In genomic region chr2:178796079-178796677, GRCh38 we compare ENCODE assay signal across 8 cellular contexts. TPM values are rescaled to one million over a fixed set of nuclear protein-coding genes. Genes with fewer than 3 reads are reported as not detected.
DNase-seq lines count a peak whose midpoint lies in the region; ATAC-seq and TF ChIP-seq lines count a peak whose summit lies in the region.

No MANE protein-coding gene starts in this region.

- H3K18ac ChIP-seq in neuronal stem cell (ENCODE audit: low read length): no peak overlapping the region

- no peak overlapping the region for H2BK12ac ChIP-seq in neuronal stem cell (ENCODE audit: low read length)

- H2BK120ac ChIP-seq in neuronal stem cell (ENCODE audit: low read depth, low read length): no peak overlapping the region

- no peak overlapping the region for H3K4ac ChIP-seq in neuronal stem cell (ENCODE audit: low read length)

- 70 to 84% (median 81%) methylated on average over 2 of the region's 2 CpGs for WGBS in heart left ventricle, 4 donors
- WGBS in neuronal stem cell (ENCODE audit: extremely low coverage in 2 of 2, insufficient read length in 2 of 2, insufficient replicate concordance in 1 of 2), 2 donors: no CpG with 5 or more reads among the region's 2 CpGs

- H4K91ac ChIP-seq in neuronal stem cell (ENCODE audit: low read depth, low read length, poor library complexity): no peak overlapping the region

- H2AK5ac ChIP-seq in neuronal stem cell (ENCODE audit: low read depth, low read length): no peak overlapping the region

- H3K79me1 ChIP-seq in neuronal stem cell (ENCODE audit: low read depth, low read length): no peaks in the 10 kb centered on the region

- intact Hi-C loops in heart left ventricle (cut with DNase I): loop anchor here in 8 of 10 donors (1.0 to 10.0 kb wide), 6 partner anchors 101 to 339 kb away; no protein-coding TSS in a partner anchor
- intact Hi-C loops in cardiac septum (cut with DNase I): loop anchor here (1.0 kb wide), 1 partner anchor 118 kb away; no protein-coding TSS in a partner anchor

- peaks cover 0 to 50% (median 2%) of the 10 kb centered on the region in 12 donors for H3K4me1 ChIP-seq in heart left ventricle
- peaks cover 0 to 4% of the 10 kb centered on the region in 2 donors for H3K4me1 ChIP-seq in neuronal stem cell (ENCODE audit: control insufficient read depth in 2 of 2, insufficient read depth in 1 of 2, low read depth in 1 of 2, low read length in 2 of 2)

- H3K27ac ChIP-seq in heart left ventricle (no peak overlapping the region), coronary artery (no peak overlapping the region), neuronal stem cell (replicated peaks; ENCODE audit: low read length) (no peak overlapping the region)

- H3K14ac ChIP-seq in neuronal stem cell (ENCODE audit: low read length): no peak overlapping the region

- H3K9me3 ChIP-seq in heart left ventricle: peaks cover 0 to 11% (median 0%) of the 10 kb centered on the region in 12 donors
- H3K9me3 ChIP-seq in neuronal stem cell (replicated peaks in 1 of 2; ENCODE audit: control insufficient read depth in 2 of 2, insufficient read depth in 1 of 2, low read depth in 1 of 2, low read length in 2 of 2): no peaks in the 10 kb centered on the region

- H3K4me3 ChIP-seq in heart left ventricle: peak overlapping the region in 1 of 12 donors; percentile 10
- no peak overlapping the region for H3K4me3 ChIP-seq in coronary artery
- H3K4me3 ChIP-seq in neuronal stem cell (ENCODE audit: low read length in 2 of 2): no peak overlapping the region

- ATAC-seq in heart left ventricle (no peak), GM18511 (IDR thresholded peaks at IDR 0.05; ENCODE audit: unreplicated experiment) (no peak)

- H3K27me3 ChIP-seq in heart left ventricle: no peaks in the 10 kb centered on the region
- no peaks in the 10 kb centered on the region for H3K27me3 ChIP-seq in neuronal stem cell (ENCODE audit: control insufficient read depth in 3 of 3, insufficient read depth in 3 of 3, low read depth in 1 of 3, low read length in 3 of 3)

- no peak overlapping the region for H2BK15ac ChIP-seq in neuronal stem cell (ENCODE audit: low read length)

- H3K23ac ChIP-seq in neuronal stem cell (ENCODE audit: low read depth, low read length, poor library complexity): no peak overlapping the region

- no peak overlapping the region for H2BK5ac ChIP-seq in neuronal stem cell (ENCODE audit: low read length)

- H4K8ac ChIP-seq in neuronal stem cell (ENCODE audit: low read depth, low read length): no peak overlapping the region

- H2AFZ ChIP-seq in neuronal stem cell (ENCODE audit: low read length): no peak overlapping the region

- H3K36me3 ChIP-seq in heart left ventricle (peaks cover 0 to 100% (median 65%) of the 10 kb centered on the region in 9 donors), neuronal stem cell (replicated peaks in 1 of 2; ENCODE audit: control insufficient read depth in 2 of 2, insufficient read depth in 2 of 2, low read length in 2 of 2) (peaks cover 0 to 3% of the 10 kb centered on the region in 2 donors)

- no peak overlapping the region for H3K9ac ChIP-seq in neuronal stem cell (ENCODE audit: low read depth, low read length, poor library complexity)

- TF ChIP-seq CTCF in heart left ventricle (IDR thresholded peaks at IDR 0.05): peak; percentile 47 to 80 (median 65)
- peak; percentile 77 for TF ChIP-seq CTCF in coronary artery (IDR thresholded peaks at IDR 0.05)

- H3K4me2 ChIP-seq in neuronal stem cell (ENCODE audit: insufficient read depth, low read length, poor library complexity, severe bottlenecking): no peak overlapping the region

- TF ChIP-seq POLR2A in heart left ventricle (IDR thresholded peaks at IDR 0.05): no peak

- DNase-seq in heart left ventricle (no peak), cardiac septum (ENCODE audit: low spot score) (no peak), NCI-H345 treated with DMSO at 0.1 percent for 48 hours (lab: John Stamatoyannopoulos, UW; ENCODE audit: unreplicated experiment) (peak; percentile 13), coronary artery (ENCODE audit: low spot score) (no peak), neuronal stem cell (ENCODE audit: low spot score) (peak; percentile 11), cerebellar nuclear complex (lab: John Stamatoyannopoulos, UW) (no peak)
- no peak for DNase-seq in activated T-cell treated with anti-CD3 and anti-CD28 coated beads, Interleukin-2, amount 50 U/mL, for 1 hour

RNA-seq across cellular contexts. Expression of gene TTN, which starts 11.0 kb away (rescaled TPM):
- 1,000 to 10,000 TPM; 2,645 to 4,653 (median 3,666) TPM for total RNA-seq in heart left ventricle
- 100 to 1,000 TPM; 136 to 653 TPM for polyA plus RNA-seq in heart left ventricle
- 4,176 TPM for total RNA-seq in cardiac septum
- polyA plus RNA-seq in neuronal stem cell (2013, experiment 1 of 2): 0.01 TPM
- polyA plus RNA-seq in neuronal stem cell (2013, experiment 2 of 2): 0.01 TPM

Comparison
In these comparisons a context has a peak if more than half of its experiments do, and no peak if none do; other contexts are left out.
1. DNase-seq: peak in NCI-H345 treated with DMSO at 0.1 percent for 48 hours (single experiment) and neuronal stem cell (single experiment); none in heart left ventricle (0 of 5), cardiac septum (single experiment), coronary artery (single experiment), cerebellar nuclear complex (0 of 2) and activated T-cell treated with anti-CD3 and anti-CD28 coated beads, Interleukin-2, amount 50 U/mL, for 1 hour (single experiment).